ENCODE assay signal across 12 cellular contexts in the genomic region with DNA sequence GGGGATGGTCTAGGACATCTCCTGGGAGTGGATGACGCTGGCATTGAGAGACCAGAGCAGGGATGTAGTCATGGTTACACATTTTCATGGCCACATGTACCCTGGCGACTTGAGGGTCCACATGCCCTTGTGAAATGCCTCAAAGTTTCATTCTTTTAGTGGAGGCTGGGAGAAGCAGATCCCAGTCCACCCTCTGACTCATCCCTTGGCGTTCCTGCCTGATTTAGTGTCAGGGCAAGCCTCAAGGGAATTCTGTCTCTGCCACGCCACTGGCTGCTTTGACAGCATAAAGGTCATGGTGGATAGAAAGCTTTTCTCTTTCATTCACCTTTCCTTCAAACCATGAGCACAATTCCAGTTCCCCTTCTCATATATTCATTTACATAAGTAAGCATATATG. TPM values are rescaled to one million over a fixed set of nuclear protein-coding genes. Genes with fewer than 3 reads are reported as not detected.
DNase-seq lines count a peak whose midpoint lies in the region; ATAC-seq and TF ChIP-seq lines count a peak whose summit lies in the region.
"Had no signal": no experiment of that assay in that cellular context is flagged by ENCODE, and none has a peak within 500 bp of the region (broad histone marks: within the 10 kb centered on the region; RNA-seq: fewer than 3 reads in every experiment).

No MANE protein-coding gene starts in this region.

- H3K4me1 ChIP-seq in GM23248 (ENCODE audit: insufficient read depth) = peaks cover 11% of the 10 kb centered on the region
- no peaks in the 10 kb centered on the region for H3K4me1 ChIP-seq in psoas muscle
- no peaks in the 10 kb centered on the region for H3K4me1 ChIP-seq in spleen
- H3K4me1 ChIP-seq: HAP-1 had no signal

- peak overlapping the region; percentile 61 for H2AFZ ChIP-seq in GM23248

- ATAC-seq in psoas muscle (peak; percentile 68 to 91 (median 82)), GM18498 (IDR thresholded peaks at IDR 0.05; ENCODE audit: unreplicated experiment) (no peak), GM18511 (IDR thresholded peaks at IDR 0.05; ENCODE audit: unreplicated experiment) (no peak), GM21786 (IDR thresholded peaks at IDR 0.05; ENCODE audit: unreplicated experiment) (no peak)

- in situ Hi-C loops in GM23248 (cut with MboI) = no loop called here

- H3K4me3 ChIP-seq in GM23248 (no peak overlapping the region), psoas muscle (no peak overlapping the region), spleen (no peak overlapping the region)
- H3K4me3 ChIP-seq: HAP-1 had no signal

- H3K9me2 ChIP-seq in GM23248 (ENCODE audit: insufficient read depth) = no peaks in the 10 kb centered on the region

- DNase-seq in GM23248 = peak; percentile 95
- DNase-seq in SW480 (ENCODE audit: low spot score) = peak; percentile 23
- DNase-seq in foreskin melanocyte = peak; percentile 48
- DNase-seq in psoas muscle = peak; percentile 56 to 63
- DNase-seq in spleen = no peak
- DNase-seq: NCI-H187 treated with DMSO at 0.1 percent for 48 hours; OCI-M1; stimulated activated naive CD4-positive, alpha-beta T cell treated with Interleukin-2 at 50 U/mL for 16 hours had no signal

- H3K27me3 ChIP-seq in GM23248 (replicated peaks; ENCODE audit: insufficient read depth) = no peaks in the 10 kb centered on the region
- no peaks in the 10 kb centered on the region for H3K27me3 ChIP-seq in psoas muscle (ENCODE audit: insufficient read depth in 3 of 3, low read length in 2 of 3)
- H3K27me3 ChIP-seq in spleen (replicated peaks in 1 of 7) = no peaks in the 10 kb centered on the region

- intact Hi-C loops in psoas muscle (cut with DNase I) = no loop called here
- intact Hi-C loops in spleen (cut with DNase I; ENCODE audit: low total_unique reads) = no loop called here

- H3K36me3 ChIP-seq in GM23248 (ENCODE audit: low read depth) (no peaks in the 10 kb centered on the region), psoas muscle (ENCODE audit: insufficient read depth in 1 of 2, low read depth in 1 of 2) (no peaks in the 10 kb centered on the region), spleen (no peaks in the 10 kb centered on the region)
- H3K36me3 ChIP-seq: HAP-1 had no signal

- no peaks in the 10 kb centered on the region for H3K79me2 ChIP-seq in GM23248 (ENCODE audit: insufficient read depth)

- 2 to 7% methylated on average over 4 of the region's 4 CpGs for WGBS in GM23248 (ENCODE audit: low coverage in 1 of 2, low lambda C conversion rate in 2 of 2, missing lambda C conversion rate in 2 of 2), 2 experiments
- WGBS in psoas muscle, 3 donors = 24 to 40% (median 25%) methylated on average over 4 of the region's 4 CpGs
- WGBS in spleen, 5 donors = 66 to 84% (median 82%) methylated on average over 4 of the region's 4 CpGs

- H3F3A ChIP-seq in GM23248 (ENCODE audit: insufficient read depth) = no peaks in the 10 kb centered on the region

- H4K20me1 ChIP-seq in GM23248 (ENCODE audit: insufficient read depth) = no peaks in the 10 kb centered on the region

- no peak for TF ChIP-seq CTCF in psoas muscle (IDR thresholded peaks at IDR 0.05)
- TF ChIP-seq CTCF in spleen (IDR thresholded peaks at IDR 0.05 in 8 of 11, conservative IDR thresholded peaks at IDR 0.05 in 3 of 11) = no peak

- H3K9me3 ChIP-seq in GM23248 (ENCODE audit: low read depth) (no peaks in the 10 kb centered on the region), psoas muscle (no peaks in the 10 kb centered on the region), spleen (no peaks in the 10 kb centered on the region)
- H3K9me3 ChIP-seq: HAP-1 had no signal

- H3K9ac ChIP-seq in GM23248 = 0 out of 2 replicates have a peak overlapping the region, but pooled peaks have one; percentile 13

- no peak for TF ChIP-seq POLR2A in spleen (IDR thresholded peaks at IDR 0.05)

- peak overlapping the region; percentile 38 for H3K4me2 ChIP-seq in GM23248 (ENCODE audit: unreplicated experiment)

- H3K27ac ChIP-seq in GM23248 = peak overlapping the region; percentile 38
- no peak overlapping the region for H3K27ac ChIP-seq in psoas muscle
- no peak overlapping the region for H3K27ac ChIP-seq in spleen

RNA-seq across cellular contexts. Expression of gene KIF5B, which starts 21.7 kb away (rescaled TPM):
- 133 and 137 TPM in 2 replicates for total RNA-seq in GM23248 (2014; rRNA removed; shearing (Covaris generic))
- 79.6 and 81.5 TPM in 2 replicates for polyA plus RNA-seq in GM23248 (2016; fragmentation: Nextera tagmentation; extraction: Ambion mirVana)
- total RNA-seq in psoas muscle = 100 to 1,000 TPM in 2 of 4 donors, 10 to 100 TPM in 2; 87.7 to 124 (median 100) TPM
- 100 to 1,000 TPM in 1 of 3 donors, 10 to 100 TPM in 2; 46.5 to 135 (median 47.2) TPM for polyA plus RNA-seq in psoas muscle
- total RNA-seq in spleen = 10 to 100 TPM; 58.6 to 95.1 (median 85.0) TPM
- polyA plus RNA-seq in spleen = 10 to 100 TPM; 16.1 to 35.0 (median 20.0) TPM

Comparison
In these comparisons a context has a peak if more than half of its experiments do, and no peak if none do; other contexts are left out.
1. ATAC-seq: peak in psoas muscle (4 of 4); none in GM18498 (single experiment), GM18511 (single experiment) and GM21786 (single experiment).